ENCODE assay signal across 1 cellular context in genomic region chr18:9092665-9093064, GRCh38.
TF ChIP-seq lines count a peak whose summit lies in the region.

No MANE protein-coding gene starts in this region.

TF ChIP-seq in HepG2, 621 proteins besides CTCF, POLR2A, EP300 and RAD21 (continues in another document):
- TF ChIP-seq ZNF337 (CRISPR knock-in tag; IDR thresholded peaks at IDR 0.05; ENCODE audit: borderline replicate concordance, low read depth) (0 out of 2 replicates have a peak, but pooled peaks have one; percentile 49), ISL2 (CRISPR knock-in tag; IDR thresholded peaks at IDR 0.05) (peak; percentile 69), BCL6 (CRISPR knock-in tag; IDR thresholded peaks at IDR 0.05) (peak; percentile 94), IRF2 (CRISPR knock-in tag; IDR thresholded peaks at IDR 0.05) (peak; percentile 57; the same call in 1 of the 2 replicates), ZNF331 (CRISPR knock-in tag; IDR thresholded peaks at IDR 0.05) (peak; percentile 83), ZNF510 (CRISPR knock-in tag; IDR thresholded peaks at IDR 0.05; ENCODE audit: low read depth) (no peak), SIX1 (CRISPR knock-in tag; IDR thresholded peaks at IDR 0.05; ENCODE audit: borderline replicate concordance) (peak; percentile 69; the same call in 1 of the 2 replicates), TCF7 (IDR thresholded peaks at IDR 0.05; ENCODE audit: low read depth) (peak; percentile 52; the same call in 1 of the 2 replicates), ZBTB43 (CRISPR knock-in tag; conservative IDR thresholded peaks at IDR 0.05) (peak; percentile 67; the same call in 1 of the 2 replicates), SOX13 (IDR thresholded peaks at IDR 0.05) (0 out of 2 replicates have a peak, but pooled peaks have one; percentile 39), SOX13 (CRISPR knock-in tag; conservative IDR thresholded peaks at IDR 0.05 in 1 of 2, IDR thresholded peaks at IDR 0.05 in 1 of 2) (peak in 1 of 2 experiments; percentile 87; a peak in 2 of 4 replicates), ZNF12 (CRISPR knock-in tag; IDR thresholded peaks at IDR 0.05) (0 out of 2 replicates have a peak, but pooled peaks have one; percentile 22), MYPOP (CRISPR knock-in tag; IDR thresholded peaks at IDR 0.05) (no peak), IKZF5 (CRISPR knock-in tag; IDR thresholded peaks at IDR 0.05) (0 out of 2 replicates have a peak, but pooled peaks have one; percentile 38), PRDM10 (CRISPR knock-in tag; IDR thresholded peaks at IDR 0.05; ENCODE audit: low read depth) (peak; percentile 74; the same call in 1 of the 2 replicates), GATAD1 (CRISPR knock-in tag; IDR thresholded peaks at IDR 0.05) (0 out of 2 replicates have a peak, but pooled peaks have one; percentile 26), NCOA2 (CRISPR knock-in tag; IDR thresholded peaks at IDR 0.05) (peak; percentile 87), RXRA (CRISPR knock-in tag; IDR thresholded peaks at IDR 0.05) (peak; percentile 90; the same call in 1 of the 2 replicates), DRAP1 (CRISPR knock-in tag; IDR thresholded peaks at IDR 0.05) (peak; percentile 19; the same call in 1 of the 2 replicates), ARID5B (CRISPR knock-in tag; IDR thresholded peaks at IDR 0.05) (peak; percentile 88), MLLT10 (CRISPR knock-in tag; IDR thresholded peaks at IDR 0.05) (no peak), ELF3 (CRISPR knock-in tag; IDR thresholded peaks at IDR 0.05) (peak; percentile 89), SRF (IDR thresholded peaks at IDR 0.05; ENCODE audit: low read depth, low read length) (peak; percentile 31; the same call in 1 of the 2 replicates), ZNF816 (CRISPR knock-in tag; IDR thresholded peaks at IDR 0.05; ENCODE audit: borderline replicate concordance) (no peak), ZNF619 (CRISPR knock-in tag; IDR thresholded peaks at IDR 0.05) (no peak), FOXJ3 (CRISPR knock-in tag; IDR thresholded peaks at IDR 0.05; ENCODE audit: borderline replicate concordance) (peak; percentile 36; the same call in 1 of the 2 replicates), ZNF574 (CRISPR knock-in tag; IDR thresholded peaks at IDR 0.05) (no peak), RARA (CRISPR knock-in tag; IDR thresholded peaks at IDR 0.05) (peak; percentile 99), ASH2L (IDR thresholded peaks at IDR 0.05; ENCODE audit: insufficient read length, low read depth, low read length) (peak; percentile 37), PPARG (CRISPR knock-in tag; conservative IDR thresholded peaks at IDR 0.05) (peak; percentile 90), CSRNP2 (CRISPR knock-in tag; conservative IDR thresholded peaks at IDR 0.05; ENCODE audit: low read depth) (no peak), ARNTL (CRISPR knock-in tag; IDR thresholded peaks at IDR 0.05) (no peak), DPF2 (CRISPR knock-in tag; IDR thresholded peaks at IDR 0.05; ENCODE audit: borderline replicate concordance, low read depth) (peak; percentile 76), GATAD2A (CRISPR knock-in tag; IDR thresholded peaks at IDR 0.05) (peak; percentile 73), GPBP1L1 (CRISPR knock-in tag; IDR thresholded peaks at IDR 0.05) (no peak), HOMEZ (CRISPR knock-in tag; IDR thresholded peaks at IDR 0.05; ENCODE audit: low read depth) (peak; percentile 85), ZEB1 (IDR thresholded peaks at IDR 0.05; ENCODE audit: insufficient replicate concordance, low read depth) (no peak), JUN (CRISPR knock-in tag; IDR thresholded peaks at IDR 0.05) (peak; percentile 87; the same call in 1 of the 2 replicates), ZNF256 (CRISPR knock-in tag; conservative IDR thresholded peaks at IDR 0.05) (no peak), HNF4A (CRISPR knock-in tag; IDR thresholded peaks at IDR 0.05) (peak; percentile 91), RFXAP (CRISPR knock-in tag; IDR thresholded peaks at IDR 0.05; ENCODE audit: borderline replicate concordance) (no peak)
